Comparison of ENCODE assay signal across 2 cellular contexts in genomic region chr7:43749383-43749940, GRCh38.
TF ChIP-seq lines count a peak whose summit lies in the region.

No MANE protein-coding gene starts in this region.

TF ChIP-seq in HEK293, 187 proteins besides CTCF, POLR2A, EP300 and RAD21:
- TF ChIP-seq ZBTB49 (tag by site-specific recombination; IDR thresholded peaks at IDR 0.05; ENCODE audit: low read depth), result no peak
- TF ChIP-seq ZBTB17 (tag by site-specific recombination; IDR thresholded peaks at IDR 0.05), result peak; percentile 27; the same call in 1 of the 2 replicates

TF ChIP-seq in K562, 482 proteins besides CTCF, POLR2A, EP300 and RAD21:
- TF ChIP-seq HMGXB4 (CRISPR knock-in tag; IDR thresholded peaks at IDR 0.05), result no peak
- no peak for TF ChIP-seq PTTG1 (tag; IDR thresholded peaks at IDR 0.05; ENCODE audit: low read depth)
- TF ChIP-seq HDAC8 (tag; IDR thresholded peaks at IDR 0.05), result no peak
- no peak for TF ChIP-seq SNIP1 (IDR thresholded peaks at IDR 0.05; ENCODE audit: low read depth)
- TF ChIP-seq MEF2D (tag; conservative IDR thresholded peaks at IDR 0.05; ENCODE audit: low read depth), result no peak
- no peak for TF ChIP-seq MCM2 (IDR thresholded peaks at IDR 0.05; ENCODE audit: low read depth)
- no peak for TF ChIP-seq ZNF766 (CRISPR knock-in tag; conservative IDR thresholded peaks at IDR 0.05)
- no peak for TF ChIP-seq ZNF561 (CRISPR knock-in tag; conservative IDR thresholded peaks at IDR 0.05)
- no peak for TF ChIP-seq MED1 (CRISPR knock-in tag; IDR thresholded peaks at IDR 0.05; ENCODE audit: borderline replicate concordance)
- TF ChIP-seq RBM14 (IDR thresholded peaks at IDR 0.05; ENCODE audit: borderline replicate concordance, insufficient read depth, low read depth, low read length), result no peak
- TF ChIP-seq ZNF449 (CRISPR knock-in tag; IDR thresholded peaks at IDR 0.05), result no peak
- no peak for TF ChIP-seq CHCHD3 (CRISPR knock-in tag; IDR thresholded peaks at IDR 0.05)
- TF ChIP-seq VEZF1 (CRISPR knock-in tag; IDR thresholded peaks at IDR 0.05), result no peak
